Comparison of ENCODE assay signal across 15 cellular contexts in genomic region chr20:59580991-59581401, GRCh38. TPM values are rescaled to one million over a fixed set of nuclear protein-coding genes. Genes with fewer than 3 reads are reported as not detected.
DNase-seq lines count a peak whose midpoint lies in the region; TF ChIP-seq lines count a peak whose summit lies in the region.
"Had no signal": no experiment of that assay in that cellular context is flagged by ENCODE, and none has a peak within 500 bp of the region (broad histone marks: within the 10 kb centered on the region; RNA-seq: fewer than 3 reads in every experiment).

No MANE protein-coding gene starts in this region.

- H3K23ac ChIP-seq in mesenchymal stem cell (ENCODE audit: low read length in 2 of 2), result no peak overlapping the region

- H2BK120ac ChIP-seq in mesenchymal stem cell (ENCODE audit: low read depth, low read length), result no peak overlapping the region

- H2BK15ac ChIP-seq in mesenchymal stem cell (ENCODE audit: low read depth, poor library complexity, severe bottlenecking), result no peak overlapping the region

- no peak overlapping the region for H3K27ac Mint-ChIP-seq in osteocyte (ENCODE audit: unreplicated experiment)
- H3K27ac Mint-ChIP-seq: CD4-positive, CD25-positive, alpha-beta regulatory T cell; HFFc6 had no signal

- H3K36me3 ChIP-seq in left ventricle myocardium inferior (no peaks in the 10 kb centered on the region), mesenchymal stem cell (ENCODE audit: control insufficient read depth in 1 of 2, insufficient read depth in 2 of 2, low read depth in 1 of 2, low read length in 2 of 2) (no peaks in the 10 kb centered on the region), spleen (no peaks in the 10 kb centered on the region)

- peaks cover 43% of the 10 kb centered on the region for H3K4me1 ChIP-seq in left ventricle myocardium inferior
- no peaks in the 10 kb centered on the region for H3K4me1 ChIP-seq in mesenchymal stem cell (ENCODE audit: control insufficient read depth, insufficient read depth, low read depth, low read length)
- H3K4me1 ChIP-seq in spleen, result peaks cover 0 to 50% (median 7%) of the 10 kb centered on the region in 6 donors

- H3K79me1 ChIP-seq in mesenchymal stem cell (replicated peaks; ENCODE audit: low read length, poor library complexity, severe bottlenecking), result no peaks in the 10 kb centered on the region

- 76% methylated on average over 9 of the region's 9 CpGs for WGBS in mesenchymal stem cell
- WGBS in spleen, 5 donors, result 69 to 74% (median 71%) methylated on average over 6 to 9 of the region's 9 CpGs

- intact Hi-C loops in cardiac septum (cut with DNase I), result no loop called here
- intact Hi-C loops in left ventricle myocardium inferior (cut with micrococcal nuclease), result no loop called here
- intact Hi-C loops in spleen (cut with DNase I; ENCODE audit: low total_unique reads), result no loop called here

- peaks cover 32% of the 10 kb centered on the region for H3K27me3 Mint-ChIP-seq in osteocyte (ENCODE audit: unreplicated experiment)

- H3K9ac ChIP-seq in mesenchymal stem cell (ENCODE audit: low read length), result no peak overlapping the region

- no peak overlapping the region for H2BK5ac ChIP-seq in mesenchymal stem cell (ENCODE audit: low read depth, low read length, poor library complexity, severe bottlenecking)

- peaks cover 4% of the 10 kb centered on the region for H3K4me1 Mint-ChIP-seq in osteocyte (ENCODE audit: unreplicated experiment)
- H3K4me1 Mint-ChIP-seq: CD4-positive, CD25-positive, alpha-beta regulatory T cell had no signal

- H2AFZ ChIP-seq in mesenchymal stem cell (ENCODE audit: low read depth, low read length), result peak overlapping the region; percentile 11

- H4K8ac ChIP-seq in mesenchymal stem cell (ENCODE audit: low read length), result no peak overlapping the region

- H3K9me3 ChIP-seq in left ventricle myocardium inferior (replicated peaks) (no peaks in the 10 kb centered on the region), mesenchymal stem cell (ENCODE audit: control insufficient read depth, low read length) (no peaks in the 10 kb centered on the region), spleen (no peaks in the 10 kb centered on the region)

- no peak for TF ChIP-seq POLR2A in spleen (IDR thresholded peaks at IDR 0.05)

- no peak overlapping the region for H4K91ac ChIP-seq in mesenchymal stem cell (ENCODE audit: low read length)

- H3K18ac ChIP-seq in mesenchymal stem cell (ENCODE audit: low read depth in 1 of 2, low read length in 2 of 2), result no peak overlapping the region

- H3K9me3 Mint-ChIP-seq in osteocyte (ENCODE audit: unreplicated experiment), result no peaks in the 10 kb centered on the region
- H3K9me3 Mint-ChIP-seq: CD4-positive, CD25-positive, alpha-beta regulatory T cell had no signal

- H2BK12ac ChIP-seq in mesenchymal stem cell (ENCODE audit: low read length in 2 of 2), result no peak overlapping the region

- no peak overlapping the region for H3K14ac ChIP-seq in mesenchymal stem cell (ENCODE audit: low read length in 2 of 2)

- H3K27me3 ChIP-seq in left ventricle myocardium inferior (ENCODE audit: low read depth), result peaks cover 35% of the 10 kb centered on the region
- peaks cover 12 to 84% of the 10 kb centered on the region in 2 experiments for H3K27me3 ChIP-seq in mesenchymal stem cell (ENCODE audit: control insufficient read depth in 1 of 2, insufficient read depth in 1 of 2, low read length in 2 of 2)
- H3K27me3 ChIP-seq in spleen (replicated peaks in 1 of 7), result peaks cover 0 to 62% (median 21%) of the 10 kb centered on the region in 7 donors

- H3K4me3 Mint-ChIP-seq in osteocyte (ENCODE audit: unreplicated experiment), result no peak overlapping the region
- H3K4me3 Mint-ChIP-seq: CD4-positive, CD25-positive, alpha-beta regulatory T cell; HFFc6 had no signal

- H3K27ac ChIP-seq in left ventricle myocardium inferior (replicated peaks) (no peak overlapping the region), mesenchymal stem cell (ENCODE audit: low read length, poor library complexity, severe bottlenecking) (no peak overlapping the region), spleen (peak overlapping the region in 5 of 8 donors; percentile 18 to 49 (median 28))
- H3K27ac ChIP-seq: 22Rv1 had no signal

- no peaks in the 10 kb centered on the region for H3K36me3 Mint-ChIP-seq in osteocyte (ENCODE audit: unreplicated experiment)
- H3K36me3 Mint-ChIP-seq: CD4-positive, CD25-positive, alpha-beta regulatory T cell had no signal

- no peak overlapping the region for H3K4ac ChIP-seq in mesenchymal stem cell (ENCODE audit: low read depth in 1 of 2, low read length in 2 of 2)

- H3K4me2 ChIP-seq in mesenchymal stem cell (ENCODE audit: low read length, poor library complexity, severe bottlenecking), result no peak overlapping the region

- H2AK5ac ChIP-seq in mesenchymal stem cell (ENCODE audit: low read length, severe bottlenecking), result no peak overlapping the region

- DNase-seq in cardiac septum (ENCODE audit: low spot score) (peak; percentile 70), left ventricle myocardium inferior (no peak), mesenchymal stem cell (no peak), spleen (peak; percentile 36), osteocyte (ENCODE audit: extremely low spot score, unreplicated experiment) (no peak), HK-2 (ENCODE audit: unreplicated experiment) (no peak)
- no peak for DNase-seq in activated CD4-positive, alpha-beta T cell treated with anti-CD3 and anti-CD28 coated beads, Interleukin-2, amount 50 U/mL, for 1 hour
- DNase-seq: CD4-positive, CD25-positive, alpha-beta regulatory T cell; DMS53; GF-D8; HCEC 1CT; HFFc6 had no signal

- TF ChIP-seq CTCF in left ventricle myocardium inferior (IDR thresholded peaks at IDR 0.05; ENCODE audit: borderline replicate concordance) (no peak), spleen (IDR thresholded peaks at IDR 0.05 in 8 of 11, conservative IDR thresholded peaks at IDR 0.05 in 3 of 11) (no peak), osteocyte (IDR thresholded peaks at IDR 0.05) (no peak)

- H3K4me3 ChIP-seq in left ventricle myocardium inferior (no peak overlapping the region), mesenchymal stem cell (ENCODE audit: insufficient read depth in 1 of 2, low read depth in 1 of 2, low read length in 2 of 2) (no peak overlapping the region), spleen (no peak overlapping the region)

RNA-seq across cellular contexts. Expression of gene PHACTR3, which starts 23.3 kb away (rescaled TPM):
- 0.54 TPM for total RNA-seq in cardiac septum
- 4.3 TPM for total RNA-seq in left ventricle myocardium inferior
- polyA plus RNA-seq in mesenchymal stem cell (2013, experiment 1 of 2), result not detected
- not detected for polyA plus RNA-seq in mesenchymal stem cell (2013, experiment 2 of 2)
- total RNA-seq in spleen, result 10 to 100 TPM in 4 of 7 donors, 1 to 10 TPM in 3; 7.3 to 15.0 (median 10.1) TPM
- polyA plus RNA-seq in spleen, result 1 to 10 TPM; 1.4 to 2.6 (median 1.4) TPM
- total RNA-seq in osteocyte, result not detected in 2 replicates
- total RNA-seq: CD4-positive, CD25-positive, alpha-beta regulatory T cell; HFFc6; HT1080 had no signal
- polyA plus RNA-seq: BJ; CD4-positive, CD25-positive, alpha-beta regulatory T cell had no signal

Comparison
In these comparisons a context has a peak if more than half of its experiments do, and no peak if none do; other contexts are left out.
1. DNase-seq: peak in cardiac septum (single experiment) and spleen (single experiment); none in left ventricle myocardium inferior (single experiment), mesenchymal stem cell (single experiment), osteocyte (single experiment), HK-2 (single experiment) and activated CD4-positive, alpha-beta T cell treated with anti-CD3 and anti-CD28 coated beads, Interleukin-2, amount 50 U/mL, for 1 hour (single experiment).
2. H3K27ac ChIP-seq: peak in spleen (5 of 8); none in left ventricle myocardium inferior (single experiment) and mesenchymal stem cell (single experiment).